Comparison of ENCODE assay signal across 8 cellular contexts in genomic region chr9:113187935-113188595, GRCh38. TPM values are rescaled to one million over a fixed set of nuclear protein-coding genes. Genes with fewer than 3 reads are reported as not detected.
DNase-seq lines count a peak whose midpoint lies in the region; ATAC-seq and TF ChIP-seq lines count a peak whose summit lies in the region.

No MANE protein-coding gene starts in this region.

- no peaks in the 10 kb centered on the region for H3K27me3 ChIP-seq in GM23248 (replicated peaks; ENCODE audit: insufficient read depth)

- DNase-seq in GM23248 (peak; percentile 97), SW 1271 (lab: John Stamatoyannopoulos, UW) (peak; percentile 79 to 93), head of caudate nucleus (peak in 41 of 42 donors; percentile 22 to 85 (median 63)), sciatic nerve (ENCODE audit: low spot score) (peak; percentile 62), coronary artery (ENCODE audit: low spot score) (no peak), DMS79 treated with DMSO at 0.1 percent for 48 hours (lab: John Stamatoyannopoulos, UW) (no peak)

- H3K4me3 ChIP-seq in GM23248, result peak overlapping the region; percentile 50
- H3K4me3 ChIP-seq in coronary artery, result no peak overlapping the region

- no peaks in the 10 kb centered on the region for H3K79me2 ChIP-seq in GM23248 (ENCODE audit: insufficient read depth)

- H3K9ac ChIP-seq in GM23248, result peak overlapping the region; percentile 57

- H3K9me2 ChIP-seq in GM23248 (ENCODE audit: insufficient read depth), result no peaks in the 10 kb centered on the region

- ATAC-seq in sciatic nerve (peak; percentile 93), HG03439 (IDR thresholded peaks at IDR 0.05; ENCODE audit: unreplicated experiment) (no peak), HG03108 (IDR thresholded peaks at IDR 0.05; ENCODE audit: unreplicated experiment) (no peak)

- 31 to 34% methylated on average over 9 of the region's 9 CpGs for WGBS in GM23248 (ENCODE audit: low coverage in 1 of 2, low lambda C conversion rate in 2 of 2, missing lambda C conversion rate in 2 of 2), 2 experiments

- H3K4me2 ChIP-seq in GM23248 (ENCODE audit: unreplicated experiment), result peak overlapping the region; percentile 64

- peaks cover 36% of the 10 kb centered on the region for H3K4me1 ChIP-seq in GM23248 (ENCODE audit: insufficient read depth)

- peak overlapping the region; percentile 85 for H3K27ac ChIP-seq in GM23248
- peak overlapping the region in 1 of 2 donors; percentile 50 for H3K27ac ChIP-seq in coronary artery

- H3F3A ChIP-seq in GM23248 (ENCODE audit: insufficient read depth), result peaks cover 23% of the 10 kb centered on the region

- H4K20me1 ChIP-seq in GM23248 (ENCODE audit: insufficient read depth), result no peaks in the 10 kb centered on the region

- no peak for TF ChIP-seq CTCF in coronary artery (IDR thresholded peaks at IDR 0.05)

- peaks cover 41% of the 10 kb centered on the region for H3K36me3 ChIP-seq in GM23248 (ENCODE audit: low read depth)

- H3K9me3 ChIP-seq in GM23248 (ENCODE audit: low read depth), result no peaks in the 10 kb centered on the region

- in situ Hi-C loops in GM23248 (cut with MboI), result no loop called here

- intact Hi-C loops in head of caudate nucleus (cut with DNase I), result no loop called here
- intact Hi-C loops in sciatic nerve (cut with DNase I), result no loop called here

- H2AFZ ChIP-seq in GM23248, result peak overlapping the region; percentile 65

RNA-seq across cellular contexts. Expression of gene FKBP15, which starts 33.0 kb away (rescaled TPM):
- 23.1 and 26.1 TPM in 2 replicates for total RNA-seq in GM23248 (2014; rRNA removed; shearing (Covaris generic))
- polyA plus RNA-seq in GM23248 (2016; fragmentation: Nextera tagmentation; extraction: Ambion mirVana), result 17.8 and 18.6 TPM in 2 replicates
- total RNA-seq in sciatic nerve, result 36.4 TPM

RNA-seq across cellular contexts. Expression of gene SLC31A1, which starts 33.3 kb away (rescaled TPM):
- total RNA-seq in GM23248 (2014; rRNA removed; shearing (Covaris generic)), result 33.6 and 35.8 TPM in 2 replicates
- 36.4 and 37.1 TPM in 2 replicates for polyA plus RNA-seq in GM23248 (2016; fragmentation: Nextera tagmentation; extraction: Ambion mirVana)
- total RNA-seq in sciatic nerve, result 13.2 TPM

RNA-seq across cellular contexts. Expression of gene SLC31A2, which starts 37.3 kb away (rescaled TPM):
- 11.1 and 20.8 TPM in 2 replicates for total RNA-seq in GM23248 (2014; rRNA removed; shearing (Covaris generic))
- 15.0 and 17.0 TPM in 2 replicates for polyA plus RNA-seq in GM23248 (2016; fragmentation: Nextera tagmentation; extraction: Ambion mirVana)
- total RNA-seq in sciatic nerve, result 11.6 TPM

Comparison
In these comparisons a context has a peak if more than half of its experiments do, and no peak if none do; other contexts are left out.
1. DNase-seq: peak in GM23248 (single experiment), SW 1271 (2 of 2), head of caudate nucleus (41 of 42) and sciatic nerve (single experiment); none in coronary artery (single experiment) and DMS79 treated with DMSO at 0.1 percent for 48 hours (single experiment).